Comparison of ENCODE assay signal across 7 cellular contexts in genomic region chr10:59907537-59907917, GRCh38.
DNase-seq lines count a peak whose midpoint lies in the region; ATAC-seq and TF ChIP-seq lines count a peak whose summit lies in the region.

No MANE protein-coding gene starts in this region.

- H3K4me3 ChIP-seq in HL-60 (replicated peaks; ENCODE audit: insufficient read depth, low read length), result no peak overlapping the region
- H3K4me3 ChIP-seq in skin epidermis, result peak overlapping the region in 6 of 7 experiments; percentile 27 to 94 (median 76)

- TF ChIP-seq CTCF in HL-60 (IDR thresholded peaks at IDR 0.05; ENCODE audit: insufficient read depth, low read length) (no peak), VCaP (conservative IDR thresholded peaks at IDR 0.05) (no peak)

- H3K27me3 ChIP-seq in HL-60 (ENCODE audit: insufficient read depth, poor library complexity, severe bottlenecking), result no peaks in the 10 kb centered on the region

- H3K27ac ChIP-seq in HL-60 (replicated peaks) (peak overlapping the region; percentile 87), VCaP (peak overlapping the region; percentile 97), skin epidermis (peak overlapping the region in 19 of 21 experiments; percentile 33 to 97 (median 92))

- DNase-seq in HL-60 (ENCODE audit: low read depth in 1 of 2, low spot score in 1 of 2) (no peak), globus pallidus (ENCODE audit: low spot score) (peak; percentile 37), NCI-H1694 (lab: John Stamatoyannopoulos, UW) (no peak), cerebellar nuclear complex (lab: John Stamatoyannopoulos, UW) (no peak)

- ATAC-seq in GM18502 (IDR thresholded peaks at IDR 0.05; ENCODE audit: poor library complexity, unreplicated experiment), result no peak
